Comparison of ENCODE assay signal across 24 cellular contexts in genomic region chr2:231238694-231239093, GRCh38.
"Had no signal": no experiment of that assay in that cellular context is flagged by ENCODE, and none has a peak within 500 bp of the region (broad histone marks: within the 10 kb centered on the region; RNA-seq: fewer than 3 reads in every experiment).

No MANE protein-coding gene starts in this region.

- DNase-seq: dorsolateral prefrontal cortex; effector CD4-positive, alpha-beta T cell; foreskin fibroblast; heart left ventricle; kidney; left lung; mesenchymal stem cell; midbrain; naive thymus-derived CD8-positive, alpha-beta T cell; nephron progenitor cell; nucleus accumbens; ovary; posterior cingulate gyrus; psoas muscle; right cardiac atrium; spleen; stimulated activated CD4-positive, alpha-beta T cell treated with anti-CD3 and anti-CD28 coated beads, Interleukin-4, amount 100 ng/mL, for 4 hours; stimulated activated naive CD8-positive, alpha-beta T cell treated with anti-CD3 and anti-CD28 coated beads, Interleukin-15, Interleukin-2, amounts not matched to agents 100 U/mL and 50 U/mL, for 24 hours; substantia nigra; testis; tibial artery had no signal

- ATAC-seq: esophagus mucosa; gastroesophageal sphincter; heart left ventricle; left lung; naive thymus-derived CD8-positive, alpha-beta T cell; psoas muscle; right cardiac atrium; stimulated activated memory B cell treated with anti-CD40 and anti-IgM and Interleukin-4, amounts not matched to agents 10 μg/mL and 1 μg/mL and 100 μg/mL, for 72 hours; stimulated activated naive CD8-positive, alpha-beta T cell treated with anti-CD3 and anti-CD28 coated beads, Interleukin-15, Interleukin-2, amounts not matched to agents 100 U/mL and 50 U/mL, for 24 hours had no signal
